ENCODE assay signal across 1 cellular context in genomic region chr7:20737840-20738448, GRCh38.
TF ChIP-seq lines count a peak whose summit lies in the region.

No MANE protein-coding gene starts in this region.

TF ChIP-seq in HepG2, 621 proteins besides CTCF, POLR2A, EP300 and RAD21 (continued from another document and continues in another):
- TF ChIP-seq AFF4 (CRISPR knock-in tag; IDR thresholded peaks at IDR 0.05) (no peak), ZNF383 (CRISPR knock-in tag; IDR thresholded peaks at IDR 0.05; ENCODE audit: borderline replicate concordance) (no peak), ZNF678 (CRISPR knock-in tag; IDR thresholded peaks at IDR 0.05) (no peak), SOX5 (CRISPR knock-in tag; IDR thresholded peaks at IDR 0.05; ENCODE audit: borderline replicate concordance) (peak; percentile 78; the same call in 1 of the 2 replicates), SP1 (IDR thresholded peaks at IDR 0.05) (no peak), SP1 (CRISPR knock-in tag; IDR thresholded peaks at IDR 0.05) (no peak), ZC3H13 (CRISPR knock-in tag; IDR thresholded peaks at IDR 0.05) (no peak), ZKSCAN1 (IDR thresholded peaks at IDR 0.05; ENCODE audit: low read length) (no peak), ZNF142 (CRISPR knock-in tag; IDR thresholded peaks at IDR 0.05) (no peak), SMYD3 (CRISPR knock-in tag; IDR thresholded peaks at IDR 0.05) (0 out of 2 replicates have a peak, but pooled peaks have one; percentile 36), ELK4 (CRISPR knock-in tag; IDR thresholded peaks at IDR 0.05; ENCODE audit: borderline replicate concordance) (no peak), MAZ (IDR thresholded peaks at IDR 0.05; ENCODE audit: borderline replicate concordance, low read depth, low read length) (no peak), MAZ (CRISPR knock-in tag; IDR thresholded peaks at IDR 0.05; ENCODE audit: low read depth) (no peak), TMF1 (CRISPR knock-in tag; IDR thresholded peaks at IDR 0.05; ENCODE audit: low read depth) (no peak), CBFB (CRISPR knock-in tag; IDR thresholded peaks at IDR 0.05) (no peak), HBP1 (CRISPR knock-in tag; IDR thresholded peaks at IDR 0.05; ENCODE audit: low read depth) (no peak), SMARCE1 (IDR thresholded peaks at IDR 0.05; ENCODE audit: borderline replicate concordance) (no peak), RXRB (CRISPR knock-in tag; IDR thresholded peaks at IDR 0.05; ENCODE audit: borderline replicate concordance) (peak; percentile 55), GABPB1 (CRISPR knock-in tag; IDR thresholded peaks at IDR 0.05) (no peak), STAT6 (CRISPR knock-in tag; IDR thresholded peaks at IDR 0.05; ENCODE audit: borderline replicate concordance) (no peak), ZNF652 (CRISPR knock-in tag; IDR thresholded peaks at IDR 0.05; ENCODE audit: borderline replicate concordance, low read depth) (peak; percentile 32; the same call in 1 of the 2 replicates), ZNF446 (CRISPR knock-in tag; IDR thresholded peaks at IDR 0.05) (no peak), FOXA3 (CRISPR knock-in tag; IDR thresholded peaks at IDR 0.05) (peak; percentile 92), BRCA1 (CRISPR knock-in tag; IDR thresholded peaks at IDR 0.05) (no peak), ASH2L (IDR thresholded peaks at IDR 0.05; ENCODE audit: insufficient read length, low read depth, low read length) (no peak), CHCHD3 (CRISPR knock-in tag; IDR thresholded peaks at IDR 0.05) (no peak), FOXP1 (IDR thresholded peaks at IDR 0.05) (no peak), FOXP1 (CRISPR knock-in tag; IDR thresholded peaks at IDR 0.05) (peak; percentile 85), HDAC2 (CRISPR knock-in tag; IDR thresholded peaks at IDR 0.05) (peak; percentile 70), CHD4 (IDR thresholded peaks at IDR 0.05; ENCODE audit: borderline replicate concordance, low read length) (no peak), ZNF18 (CRISPR knock-in tag; IDR thresholded peaks at IDR 0.05; ENCODE audit: insufficient replicate concordance) (no peak), RBM22 (optimal IDR thresholded peaks at IDR 0.05; ENCODE audit: low read length) (no peak), ZNF558 (CRISPR knock-in tag; IDR thresholded peaks at IDR 0.05; ENCODE audit: borderline replicate concordance) (no peak), FOXP4 (CRISPR knock-in tag; IDR thresholded peaks at IDR 0.05) (peak; percentile 84), RNF2 (conservative IDR thresholded peaks at IDR 0.05; ENCODE audit: low read depth) (no peak), GMEB2 (CRISPR knock-in tag; IDR thresholded peaks at IDR 0.05; ENCODE audit: low read depth) (no peak)
